ENCODE assay signal across 22 cellular contexts in the genomic region with DNA sequence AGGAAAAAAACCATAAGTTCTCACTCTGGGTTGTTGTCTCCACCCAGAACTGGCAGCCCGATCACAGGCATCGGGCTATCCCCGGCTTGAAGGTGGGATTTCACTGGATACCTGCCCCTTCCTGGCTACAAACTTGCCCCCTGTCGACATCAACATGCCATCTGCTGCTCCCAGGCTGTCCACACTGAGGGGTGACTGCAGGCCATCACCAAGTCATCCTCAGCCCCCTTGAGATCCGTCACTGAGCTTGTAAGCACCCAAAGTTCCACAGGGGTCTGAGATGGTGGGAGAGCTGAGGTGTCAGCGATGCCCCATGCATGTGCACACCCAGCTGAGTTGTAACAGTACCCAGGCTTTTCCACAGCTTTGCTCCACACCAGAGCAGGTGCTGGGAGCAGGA.
"Had no signal": no experiment of that assay in that cellular context is flagged by ENCODE, and none has a peak within 500 bp of the region (broad histone marks: within the 10 kb centered on the region; RNA-seq: fewer than 3 reads in every experiment).

No MANE protein-coding gene starts in this region.

- DNase-seq: activated B cell treated with CpG ODN at 0.5 μM for 24 hours; activated CD4-positive, alpha-beta memory T cell treated with anti-CD3 and anti-CD28 coated beads for 36 hours; activated CD4-positive, alpha-beta T cell treated with anti-CD3 and anti-CD28 coated beads for 48 hours; activated CD4-positive, alpha-beta T cell treated with anti-CD3 and anti-CD28 coated beads, Interleukin-2, amount 50 U/mL, for 1 hour; activated CD8-positive, alpha-beta memory T cell treated with anti-CD3 and anti-CD28 coated beads, Interleukin-2, amount 10 ng/mL, durations not matched to agents 7 days and 5 days; activated CD8-positive, alpha-beta memory T cell treated with anti-CD3 and anti-CD28 coated beads, Interleukin-2, amount 50 U/mL, for 4 hours; activated CD8-positive, alpha-beta T cell treated with anti-CD3 and anti-CD28 coated beads, Interleukin-2, amount 10 ng/mL, durations not matched to agents 7 days and 5 days; activated effector memory CD4-positive, alpha-beta T cell treated with anti-CD3 and anti-CD28 coated beads, Interleukin-2, amount 50 U/mL, for 16 hours; activated naive CD4-positive, alpha-beta T cell treated with anti-CD3 and anti-CD28 coated beads for 36 hours; activated naive CD8-positive, alpha-beta T cell treated with anti-CD3 and anti-CD28 coated beads for 36 hours; activated T-cell treated with anti-CD3 and anti-CD28 coated beads, Interleukin-2, amount 50 U/mL, for 1 hour; activated T-cell treated with anti-CD3 and anti-CD28 coated beads, Interleukin-2, amount 50 U/mL, for 48 hours; brain microvascular endothelial cell; effector memory CD4-positive, alpha-beta T cell; endodermal cell; foreskin fibroblast; T-helper 2 cell; WERI-Rb-1 had no signal

- FAIRE-seq: astrocyte, bronchial epithelial cell, frontal cortex, TTC549 had no signal
